ENCODE assay signal across 8 cellular contexts in genomic region chr15:44711356-44712107, GRCh38. TPM values are rescaled to one million over a fixed set of nuclear protein-coding genes. Genes with fewer than 3 reads are reported as not detected.
DNase-seq lines count a peak whose midpoint lies in the region; ATAC-seq and TF ChIP-seq lines count a peak whose summit lies in the region.

TSS of gene B2M (plus strand) at chr15:44711517. CDS start at chr15:44711547, 30 bp downstream.

- H3K27me3 ChIP-seq in H7 (ENCODE audit: control insufficient read depth, insufficient read depth, low read length), result peaks cover 6% of the 10 kb centered on the region

- H3K4me3 ChIP-seq in H7 (ENCODE audit: insufficient read depth, low read depth, low read length), result peak within 1 kb of the TSS; percentile 85
- peak within 1 kb of the TSS; percentile 100 for H3K4me3 ChIP-seq in fibroblast of the aortic adventitia (ENCODE audit: low read depth, low read length)

- peak; percentile 89 for ATAC-seq in stimulated activated naive CD8-positive, alpha-beta T cell treated with anti-CD3 and anti-CD28 coated beads, Interleukin-15, amount 100 ng/mL, for 72 hours

- peaks cover 27% of the 10 kb centered on the region for H3K4me1 Mint-ChIP-seq in nephron progenitor cell
- H3K4me1 Mint-ChIP-seq in stimulated activated naive CD8-positive, alpha-beta T cell treated with anti-CD3 and anti-CD28 coated beads, Interleukin-15, amount 100 ng/mL, for 72 hours, result peaks cover 66% of the 10 kb centered on the region

- peak within 1 kb of the TSS; percentile 98 for H3K4me3 Mint-ChIP-seq in nephron progenitor cell
- peak within 1 kb of the TSS; percentile 97 to 98 for H3K4me3 Mint-ChIP-seq in stimulated activated naive CD8-positive, alpha-beta T cell treated with anti-CD3 and anti-CD28 coated beads, Interleukin-15, amount 100 ng/mL, for 72 hours

- peaks cover 21% of the 10 kb centered on the region for H3K27me3 Mint-ChIP-seq in nephron progenitor cell (ENCODE audit: low read depth, poor library complexity)
- no peaks in the 10 kb centered on the region for H3K27me3 Mint-ChIP-seq in stimulated activated naive CD8-positive, alpha-beta T cell treated with anti-CD3 and anti-CD28 coated beads, Interleukin-15, amount 100 ng/mL, for 72 hours

- peak within 1 kb of the TSS; percentile 99 for H3K27ac Mint-ChIP-seq in nephron progenitor cell
- peak within 1 kb of the TSS; percentile 99 to 100 for H3K27ac Mint-ChIP-seq in stimulated activated naive CD8-positive, alpha-beta T cell treated with anti-CD3 and anti-CD28 coated beads, Interleukin-15, amount 100 ng/mL, for 72 hours

- peaks cover 4% of the 10 kb centered on the region for H3K36me3 ChIP-seq in H7 (replicated peaks; ENCODE audit: control insufficient read depth, insufficient read depth, low read length)

- TF ChIP-seq CTCF in fibroblast of the aortic adventitia (IDR thresholded peaks at IDR 0.05; ENCODE audit: insufficient read depth, low read length) (no peak), nephron progenitor cell (IDR thresholded peaks at IDR 0.05) (no peak)

- H3K9me3 Mint-ChIP-seq in nephron progenitor cell, result no peaks in the 10 kb centered on the region
- H3K9me3 Mint-ChIP-seq in stimulated activated naive CD8-positive, alpha-beta T cell treated with anti-CD3 and anti-CD28 coated beads, Interleukin-15, amount 100 ng/mL, for 72 hours, result no peaks in the 10 kb centered on the region

- DNase-seq in ELF-1 (ENCODE audit: low read depth, low spot score) (peak; percentile 97), H7 (peak; percentile 92), M059J (ENCODE audit: low read depth) (peak; percentile 94), SHP77 (lab: John Stamatoyannopoulos, UW) (peak; percentile 94), fibroblast of the aortic adventitia (ENCODE audit: low read depth) (peak; percentile 97), nephron progenitor cell (peak; percentile 95)
- peak; percentile 93 for DNase-seq in activated effector memory CD4-positive, alpha-beta T cell treated with Interleukin-2 at 50 U/mL for 16 hours
- peak; percentile 96 for DNase-seq in stimulated activated naive CD8-positive, alpha-beta T cell treated with anti-CD3 and anti-CD28 coated beads, Interleukin-15, amount 100 ng/mL, for 72 hours

- peaks cover 15% of the 10 kb centered on the region for H3K36me3 Mint-ChIP-seq in nephron progenitor cell (ENCODE audit: low read depth)

RNA-seq across cellular contexts. Expression of gene B2M, which starts in this region (rescaled TPM):
- 194 and 254 TPM in 2 replicates for total RNA-seq in H7 (2014; rRNA removed; shearing (Covaris generic))
- 13,654 and 19,449 TPM in 2 replicates for total RNA-seq in M059J (2014; rRNA removed; shearing (Covaris generic))
- total RNA-seq in fibroblast of the aortic adventitia (ENCODE audit: low replicate concordance), result 2,390 and 3,757 TPM in 2 replicates

Comparison
In these comparisons a context has a peak if more than half of its experiments do, and no peak if none do; other contexts are left out.
1. Peak in every context shown above with its lines: DNase-seq, ATAC-seq and H3K4me3 ChIP-seq.